In the genomic region with DNA sequence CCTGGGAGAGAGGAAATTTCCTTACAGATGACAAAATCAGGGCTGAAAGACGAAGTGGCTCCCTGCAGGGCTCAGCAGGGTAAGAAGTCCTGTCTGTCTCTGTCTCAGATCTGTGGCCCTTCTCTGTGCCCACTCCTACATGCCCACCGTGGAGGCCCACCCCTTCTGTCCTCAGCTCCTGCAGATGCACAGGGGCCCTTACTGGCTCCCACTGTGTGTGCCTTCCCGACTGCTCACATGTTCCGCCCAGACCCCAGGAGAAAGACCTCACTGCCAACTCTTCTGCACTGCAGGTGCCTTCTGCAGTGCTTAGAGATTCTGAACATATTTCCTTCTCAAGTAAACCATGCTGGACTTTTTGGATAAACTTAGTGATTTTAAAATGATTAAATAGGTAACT, we compare ENCODE assay signal across 1 cellular context.
TF ChIP-seq lines count a peak whose summit lies in the region.

No MANE protein-coding gene starts in this region.

TF ChIP-seq in SK-N-SH treated with all-trans-retinoic acid at 6 μM for 48 hours, 23 proteins besides CTCF, POLR2A, EP300 and RAD21 (continued from another document):
- TF ChIP-seq, protein P1, sequence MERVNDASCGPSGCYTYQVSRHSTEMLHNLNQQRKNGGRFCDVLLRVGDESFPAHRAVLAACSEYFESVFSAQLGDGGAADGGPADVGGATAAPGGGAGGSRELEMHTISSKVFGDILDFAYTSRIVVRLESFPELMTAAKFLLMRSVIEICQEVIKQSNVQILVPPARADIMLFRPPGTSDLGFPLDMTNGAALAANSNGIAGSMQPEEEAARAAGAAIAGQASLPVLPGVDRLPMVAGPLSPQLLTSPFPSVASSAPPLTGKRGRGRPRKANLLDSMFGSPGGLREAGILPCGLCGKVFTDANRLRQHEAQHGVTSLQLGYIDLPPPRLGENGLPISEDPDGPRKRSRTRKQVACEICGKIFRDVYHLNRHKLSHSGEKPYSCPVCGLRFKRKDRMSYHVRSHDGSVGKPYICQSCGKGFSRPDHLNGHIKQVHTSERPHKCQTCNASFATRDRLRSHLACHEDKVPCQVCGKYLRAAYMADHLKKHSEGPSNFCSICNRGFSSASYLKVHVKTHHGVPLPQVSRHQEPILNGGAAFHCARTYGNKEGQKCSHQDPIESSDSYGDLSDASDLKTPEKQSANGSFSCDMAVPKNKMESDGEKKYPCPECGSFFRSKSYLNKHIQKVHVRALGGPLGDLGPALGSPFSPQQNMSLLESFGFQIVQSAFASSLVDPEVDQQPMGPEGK (CRISPR knock-in tag; IDR thresholded peaks at IDR 0.05; ENCODE audit: borderline replicate concordance) = no peak
- TF ChIP-seq ZNF565 (CRISPR knock-in tag; conservative IDR thresholded peaks at IDR 0.05; ENCODE audit: low read depth) = no peak
- no peak for TF ChIP-seq PPARA (CRISPR knock-in tag; IDR thresholded peaks at IDR 0.05; ENCODE audit: borderline replicate concordance)
- TF ChIP-seq ZNF8 (CRISPR knock-in tag; IDR thresholded peaks at IDR 0.05) = no peak
- no peak for TF ChIP-seq RARB (CRISPR knock-in tag; IDR thresholded peaks at IDR 0.05)
